ENCODE assay signal across 25 cellular contexts in genomic region chr4:176547005-176547404, GRCh38.
DNase-seq lines count a peak whose midpoint lies in the region; ATAC-seq and TF ChIP-seq lines count a peak whose summit lies in the region.
"Had no signal": no experiment of that assay in that cellular context is flagged by ENCODE, and none has a peak within 500 bp of the region (broad histone marks: within the 10 kb centered on the region; RNA-seq: fewer than 3 reads in every experiment).

No MANE protein-coding gene starts in this region.

- peak overlapping the region; percentile 67 for H3K27ac ChIP-seq in WERI-Rb-1
- no peak overlapping the region for H3K27ac ChIP-seq in upper lobe of left lung
- H3K27ac ChIP-seq: cardiac muscle cell, gastroesophageal sphincter, lower lobe of right lung, transverse colon had no signal

- no peak for TF ChIP-seq POLR2A in upper lobe of left lung (IDR thresholded peaks at IDR 0.05)

- ATAC-seq in upper lobe of left lung (ENCODE audit: low FRiP score in 2 of 2) (no peak), GM21529 (IDR thresholded peaks at IDR 0.05; ENCODE audit: unreplicated experiment) (no peak), HG02970 (IDR thresholded peaks at IDR 0.05; ENCODE audit: low FRiP score, unreplicated experiment) (no peak)
- no peak for ATAC-seq in natural killer cell treated with Interleukin-12 subunit alpha and Interleukin-12 subunit beta and Interleukin-15 and Interleukin-18, amount 100 ng/mL, for 72 hours
- ATAC-seq: gastroesophageal sphincter; lower lobe of right lung; naive thymus-derived CD4-positive, alpha-beta T cell; PC-3; stimulated activated naive B cell treated with anti-CD40 and anti-IgM and Interleukin-4, amounts not matched to agents 10 μg/mL and 1 μg/mL and 100 μg/mL, for 72 hours had no signal

- peaks cover 11% of the 10 kb centered on the region for H3K9me3 Mint-ChIP-seq in natural killer cell treated with Interleukin-12 subunit alpha and Interleukin-12 subunit beta and Interleukin-15 and Interleukin-18, amount 100 ng/mL, for 72 hours
- H3K9me3 Mint-ChIP-seq: activated CD4-positive, alpha-beta T cell treated with anti-CD3 and anti-CD28 coated beads, Interleukin-2, amount 10 ng/mL, durations not matched to agents 24 days and 14 days; stimulated activated naive B cell treated with anti-CD40 and anti-IgM and Interleukin-4, amounts not matched to agents 10 μg/mL and 1 μg/mL and 100 μg/mL, for 72 hours had no signal

- peak; percentile 26 for DNase-seq in NOMO-1 treated with DMSO at 0.1 percent for 48 hours (lab: John Stamatoyannopoulos, UW; ENCODE audit: unreplicated experiment)
- DNase-seq in NOMO-1 treated with dmso at 0.1 percent for 144 hours (lab: John Stamatoyannopoulos, UW; ENCODE audit: unreplicated experiment): no peak
- DNase-seq in WERI-Rb-1: peak; percentile 55
- DNase-seq in fibroblast of the conjunctiva (ENCODE audit: low read depth): peak; percentile 23
- no peak for DNase-seq in upper lobe of left lung
- no peak for DNase-seq in natural killer cell treated with Interleukin-12 subunit alpha and Interleukin-12 subunit beta and Interleukin-15 and Interleukin-18, amount 100 ng/mL, for 72 hours (ENCODE audit: low spot score)
- DNase-seq: 8988T; activated CD4-positive, alpha-beta T cell treated with anti-CD3 and anti-CD28 coated beads, Interleukin-2, amount 10 ng/mL, durations not matched to agents 24 days and 14 days; activated naive CD4-positive, alpha-beta T cell treated with anti-CD3 and anti-CD28 coated beads, Interleukin-2, amount 50 U/mL, for 16 hours; CD4-positive, alpha-beta memory T cell; DND-41; GOT3; lower lobe of right lung; naive thymus-derived CD4-positive, alpha-beta T cell; NCI-H1694; NCI-H510A; PC-3; stimulated activated CD4-positive, alpha-beta T cell treated with anti-CD3 and anti-CD28 coated beads, Interleukin-12 subunit alpha, Interleukin-12 subunit beta, amount 100 ng/mL, for 4 hours; stimulated activated naive B cell treated with anti-CD40 and anti-IgM and Interleukin-4, amounts not matched to agents 10 μg/mL and 1 μg/mL and 100 μg/mL, for 72 hours; T1000; transverse colon had no signal

- no peak overlapping the region for H3K27ac Mint-ChIP-seq in natural killer cell treated with Interleukin-12 subunit alpha and Interleukin-12 subunit beta and Interleukin-15 and Interleukin-18, amount 100 ng/mL, for 72 hours
- H3K27ac Mint-ChIP-seq: activated CD4-positive, alpha-beta T cell treated with anti-CD3 and anti-CD28 coated beads, Interleukin-2, amount 10 ng/mL, durations not matched to agents 24 days and 14 days; CD4-positive, alpha-beta memory T cell; naive thymus-derived CD4-positive, alpha-beta T cell; stimulated activated naive B cell treated with anti-CD40 and anti-IgM and Interleukin-4, amounts not matched to agents 10 μg/mL and 1 μg/mL and 100 μg/mL, for 72 hours had no signal

- H3K9me3 ChIP-seq in WERI-Rb-1 (ENCODE audit: severe bottlenecking): no peaks in the 10 kb centered on the region
- no peaks in the 10 kb centered on the region for H3K9me3 ChIP-seq in upper lobe of left lung
- H3K9me3 ChIP-seq: lower lobe of right lung had no signal

- H3K4me1 ChIP-seq in upper lobe of left lung: no peaks in the 10 kb centered on the region
- H3K4me1 ChIP-seq: lower lobe of right lung, transverse colon had no signal

- no peaks in the 10 kb centered on the region for H3K27me3 Mint-ChIP-seq in natural killer cell treated with Interleukin-12 subunit alpha and Interleukin-12 subunit beta and Interleukin-15 and Interleukin-18, amount 100 ng/mL, for 72 hours
- H3K27me3 Mint-ChIP-seq: activated CD4-positive, alpha-beta T cell treated with anti-CD3 and anti-CD28 coated beads, Interleukin-2, amount 10 ng/mL, durations not matched to agents 24 days and 14 days; naive thymus-derived CD4-positive, alpha-beta T cell; stimulated activated naive B cell treated with anti-CD40 and anti-IgM and Interleukin-4, amounts not matched to agents 10 μg/mL and 1 μg/mL and 100 μg/mL, for 72 hours had no signal

- H3K27me3 ChIP-seq in WERI-Rb-1 (ENCODE audit: insufficient read depth, low read depth, severe bottlenecking): peaks cover 3% of the 10 kb centered on the region
- no peaks in the 10 kb centered on the region for H3K27me3 ChIP-seq in upper lobe of left lung
- H3K27me3 ChIP-seq: cardiac muscle cell, gastroesophageal sphincter, transverse colon had no signal

- no peaks in the 10 kb centered on the region for H3K36me3 Mint-ChIP-seq in natural killer cell treated with Interleukin-12 subunit alpha and Interleukin-12 subunit beta and Interleukin-15 and Interleukin-18, amount 100 ng/mL, for 72 hours
- H3K36me3 Mint-ChIP-seq: CD4-positive, alpha-beta memory T cell; naive thymus-derived CD4-positive, alpha-beta T cell; stimulated activated naive B cell treated with anti-CD40 and anti-IgM and Interleukin-4, amounts not matched to agents 10 μg/mL and 1 μg/mL and 100 μg/mL, for 72 hours had no signal

- no peaks in the 10 kb centered on the region for H3K4me1 Mint-ChIP-seq in natural killer cell treated with Interleukin-12 subunit alpha and Interleukin-12 subunit beta and Interleukin-15 and Interleukin-18, amount 100 ng/mL, for 72 hours (ENCODE audit: low read depth in 2 of 2)
- H3K4me1 Mint-ChIP-seq: activated CD4-positive, alpha-beta T cell treated with anti-CD3 and anti-CD28 coated beads, Interleukin-2, amount 10 ng/mL, durations not matched to agents 24 days and 14 days; CD4-positive, alpha-beta memory T cell; naive thymus-derived CD4-positive, alpha-beta T cell; stimulated activated naive B cell treated with anti-CD40 and anti-IgM and Interleukin-4, amounts not matched to agents 10 μg/mL and 1 μg/mL and 100 μg/mL, for 72 hours had no signal

- WGBS in upper lobe of left lung, 2 donors: 80 to 82% methylated on average over 4 of the region's 4 CpGs

- H3K4me3 ChIP-seq in WERI-Rb-1 (ENCODE audit: low read depth, low read length): no peak overlapping the region
- H3K4me3 ChIP-seq in upper lobe of left lung: no peak overlapping the region
- H3K4me3 ChIP-seq: cardiac muscle cell, gastroesophageal sphincter, lower lobe of right lung, transverse colon had no signal

- H3K4me3 Mint-ChIP-seq in natural killer cell treated with Interleukin-12 subunit alpha and Interleukin-12 subunit beta and Interleukin-15 and Interleukin-18, amount 100 ng/mL, for 72 hours: no peak overlapping the region
- H3K4me3 Mint-ChIP-seq: activated CD4-positive, alpha-beta T cell treated with anti-CD3 and anti-CD28 coated beads, Interleukin-2, amount 10 ng/mL, durations not matched to agents 24 days and 14 days; CD4-positive, alpha-beta memory T cell; naive thymus-derived CD4-positive, alpha-beta T cell; stimulated activated naive B cell treated with anti-CD40 and anti-IgM and Interleukin-4, amounts not matched to agents 10 μg/mL and 1 μg/mL and 100 μg/mL, for 72 hours had no signal

- no peak for TF ChIP-seq EP300 in upper lobe of left lung (IDR thresholded peaks at IDR 0.05)

- TF ChIP-seq CTCF in WERI-Rb-1 (IDR thresholded peaks at IDR 0.05; ENCODE audit: low read depth, low read length) (no peak), upper lobe of left lung (IDR thresholded peaks at IDR 0.05) (no peak)

- H3K36me3 ChIP-seq in WERI-Rb-1: no peaks in the 10 kb centered on the region
- no peaks in the 10 kb centered on the region for H3K36me3 ChIP-seq in upper lobe of left lung
- H3K36me3 ChIP-seq: cardiac muscle cell, gastroesophageal sphincter, lower lobe of right lung, transverse colon had no signal

Comparison
In these comparisons a context has a peak if more than half of its experiments do, and no peak if none do; other contexts are left out.
1. DNase-seq: peak in NOMO-1 treated with DMSO at 0.1 percent for 48 hours (single experiment), WERI-Rb-1 (single experiment) and fibroblast of the conjunctiva (single experiment); none in NOMO-1 treated with dmso at 0.1 percent for 144 hours (single experiment), upper lobe of left lung (0 of 2) and natural killer cell treated with Interleukin-12 subunit alpha and Interleukin-12 subunit beta and Interleukin-15 and Interleukin-18, amount 100 ng/mL, for 72 hours (single experiment).